Comparison of ENCODE assay signal across 1 cellular context in the genomic region with DNA sequence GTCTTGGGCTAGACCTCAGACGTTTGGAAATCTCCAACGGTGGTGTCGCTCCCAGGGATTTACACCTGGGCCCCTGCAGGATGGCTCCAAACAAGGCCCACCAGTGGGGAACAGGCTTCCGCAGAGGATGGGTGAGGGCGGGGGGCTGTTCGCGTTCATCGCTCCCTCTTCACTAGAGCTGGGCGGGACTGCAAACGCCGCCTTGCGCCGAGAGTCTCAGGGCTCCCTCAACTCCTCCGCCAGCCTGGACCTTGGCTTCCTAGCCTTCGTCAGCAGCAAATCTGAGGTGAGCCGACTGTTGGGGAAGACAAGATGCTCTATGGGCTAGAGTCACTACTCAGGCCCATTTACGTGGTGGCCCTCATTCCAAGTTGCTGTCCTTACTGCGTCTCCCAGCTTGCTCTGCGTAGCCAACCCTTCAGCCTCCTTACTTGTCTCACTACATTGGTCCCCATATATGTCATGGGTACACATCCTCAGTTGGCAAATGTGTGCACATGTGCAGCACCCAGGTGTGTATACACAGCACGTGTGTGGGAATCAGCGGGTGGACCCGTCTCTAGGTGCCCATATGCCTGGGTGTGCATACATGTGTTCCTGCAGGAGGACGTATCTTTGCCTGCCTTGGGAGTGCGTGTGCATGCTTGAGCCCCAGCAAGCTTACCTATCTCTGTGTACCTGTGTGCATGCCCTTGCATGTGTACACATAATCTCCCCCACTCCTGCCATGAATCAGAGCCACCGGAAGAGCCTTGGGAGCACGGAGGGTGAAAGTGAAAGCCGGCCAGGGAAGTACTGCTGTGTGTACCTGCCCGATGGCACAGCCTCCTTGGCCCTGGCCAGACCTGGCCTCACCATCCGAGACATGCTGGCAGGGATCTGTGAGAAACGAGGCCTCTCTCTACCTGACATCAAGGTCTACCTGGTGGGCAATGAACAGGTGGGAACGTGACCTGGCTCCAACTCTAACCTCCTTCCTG.
TF ChIP-seq lines count a peak whose summit lies in the region.

No MANE protein-coding gene starts in this region.

TF ChIP-seq in GM23338, 12 proteins besides CTCF, POLR2A, EP300 and RAD21 (continued from another document):
- TF ChIP-seq, protein P1, sequence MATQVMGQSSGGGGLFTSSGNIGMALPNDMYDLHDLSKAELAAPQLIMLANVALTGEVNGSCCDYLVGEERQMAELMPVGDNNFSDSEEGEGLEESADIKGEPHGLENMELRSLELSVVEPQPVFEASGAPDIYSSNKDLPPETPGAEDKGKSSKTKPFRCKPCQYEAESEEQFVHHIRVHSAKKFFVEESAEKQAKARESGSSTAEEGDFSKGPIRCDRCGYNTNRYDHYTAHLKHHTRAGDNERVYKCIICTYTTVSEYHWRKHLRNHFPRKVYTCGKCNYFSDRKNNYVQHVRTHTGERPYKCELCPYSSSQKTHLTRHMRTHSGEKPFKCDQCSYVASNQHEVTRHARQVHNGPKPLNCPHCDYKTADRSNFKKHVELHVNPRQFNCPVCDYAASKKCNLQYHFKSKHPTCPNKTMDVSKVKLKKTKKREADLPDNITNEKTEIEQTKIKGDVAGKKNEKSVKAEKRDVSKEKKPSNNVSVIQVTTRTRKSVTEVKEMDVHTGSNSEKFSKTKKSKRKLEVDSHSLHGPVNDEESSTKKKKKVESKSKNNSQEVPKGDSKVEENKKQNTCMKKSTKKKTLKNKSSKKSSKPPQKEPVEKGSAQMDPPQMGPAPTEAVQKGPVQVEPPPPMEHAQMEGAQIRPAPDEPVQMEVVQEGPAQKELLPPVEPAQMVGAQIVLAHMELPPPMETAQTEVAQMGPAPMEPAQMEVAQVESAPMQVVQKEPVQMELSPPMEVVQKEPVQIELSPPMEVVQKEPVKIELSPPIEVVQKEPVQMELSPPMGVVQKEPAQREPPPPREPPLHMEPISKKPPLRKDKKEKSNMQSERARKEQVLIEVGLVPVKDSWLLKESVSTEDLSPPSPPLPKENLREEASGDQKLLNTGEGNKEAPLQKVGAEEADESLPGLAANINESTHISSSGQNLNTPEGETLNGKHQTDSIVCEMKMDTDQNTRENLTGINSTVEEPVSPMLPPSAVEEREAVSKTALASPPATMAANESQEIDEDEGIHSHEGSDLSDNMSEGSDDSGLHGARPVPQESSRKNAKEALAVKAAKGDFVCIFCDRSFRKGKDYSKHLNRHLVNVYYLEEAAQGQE (IDR thresholded peaks at IDR 0.05; ENCODE audit: unreplicated experiment) = no peak
- TF ChIP-seq EZH2 (IDR thresholded peaks at IDR 0.05; ENCODE audit: low read depth, unreplicated experiment) (no peak), JUNB (IDR thresholded peaks at IDR 0.05; ENCODE audit: unreplicated experiment) (no peak), POLR2AphosphoS5 (IDR thresholded peaks at IDR 0.05; ENCODE audit: low read depth) (no peak), ZNF114 (CRISPR knock-in tag; IDR thresholded peaks at IDR 0.05) (no peak), EZH2phosphoT487 (IDR thresholded peaks at IDR 0.05; ENCODE audit: unreplicated experiment) (no peak), ZNF331 (CRISPR knock-in tag; IDR thresholded peaks at IDR 0.05; ENCODE audit: low read depth) (no peak)
- TF ChIP-seq, protein P2, sequence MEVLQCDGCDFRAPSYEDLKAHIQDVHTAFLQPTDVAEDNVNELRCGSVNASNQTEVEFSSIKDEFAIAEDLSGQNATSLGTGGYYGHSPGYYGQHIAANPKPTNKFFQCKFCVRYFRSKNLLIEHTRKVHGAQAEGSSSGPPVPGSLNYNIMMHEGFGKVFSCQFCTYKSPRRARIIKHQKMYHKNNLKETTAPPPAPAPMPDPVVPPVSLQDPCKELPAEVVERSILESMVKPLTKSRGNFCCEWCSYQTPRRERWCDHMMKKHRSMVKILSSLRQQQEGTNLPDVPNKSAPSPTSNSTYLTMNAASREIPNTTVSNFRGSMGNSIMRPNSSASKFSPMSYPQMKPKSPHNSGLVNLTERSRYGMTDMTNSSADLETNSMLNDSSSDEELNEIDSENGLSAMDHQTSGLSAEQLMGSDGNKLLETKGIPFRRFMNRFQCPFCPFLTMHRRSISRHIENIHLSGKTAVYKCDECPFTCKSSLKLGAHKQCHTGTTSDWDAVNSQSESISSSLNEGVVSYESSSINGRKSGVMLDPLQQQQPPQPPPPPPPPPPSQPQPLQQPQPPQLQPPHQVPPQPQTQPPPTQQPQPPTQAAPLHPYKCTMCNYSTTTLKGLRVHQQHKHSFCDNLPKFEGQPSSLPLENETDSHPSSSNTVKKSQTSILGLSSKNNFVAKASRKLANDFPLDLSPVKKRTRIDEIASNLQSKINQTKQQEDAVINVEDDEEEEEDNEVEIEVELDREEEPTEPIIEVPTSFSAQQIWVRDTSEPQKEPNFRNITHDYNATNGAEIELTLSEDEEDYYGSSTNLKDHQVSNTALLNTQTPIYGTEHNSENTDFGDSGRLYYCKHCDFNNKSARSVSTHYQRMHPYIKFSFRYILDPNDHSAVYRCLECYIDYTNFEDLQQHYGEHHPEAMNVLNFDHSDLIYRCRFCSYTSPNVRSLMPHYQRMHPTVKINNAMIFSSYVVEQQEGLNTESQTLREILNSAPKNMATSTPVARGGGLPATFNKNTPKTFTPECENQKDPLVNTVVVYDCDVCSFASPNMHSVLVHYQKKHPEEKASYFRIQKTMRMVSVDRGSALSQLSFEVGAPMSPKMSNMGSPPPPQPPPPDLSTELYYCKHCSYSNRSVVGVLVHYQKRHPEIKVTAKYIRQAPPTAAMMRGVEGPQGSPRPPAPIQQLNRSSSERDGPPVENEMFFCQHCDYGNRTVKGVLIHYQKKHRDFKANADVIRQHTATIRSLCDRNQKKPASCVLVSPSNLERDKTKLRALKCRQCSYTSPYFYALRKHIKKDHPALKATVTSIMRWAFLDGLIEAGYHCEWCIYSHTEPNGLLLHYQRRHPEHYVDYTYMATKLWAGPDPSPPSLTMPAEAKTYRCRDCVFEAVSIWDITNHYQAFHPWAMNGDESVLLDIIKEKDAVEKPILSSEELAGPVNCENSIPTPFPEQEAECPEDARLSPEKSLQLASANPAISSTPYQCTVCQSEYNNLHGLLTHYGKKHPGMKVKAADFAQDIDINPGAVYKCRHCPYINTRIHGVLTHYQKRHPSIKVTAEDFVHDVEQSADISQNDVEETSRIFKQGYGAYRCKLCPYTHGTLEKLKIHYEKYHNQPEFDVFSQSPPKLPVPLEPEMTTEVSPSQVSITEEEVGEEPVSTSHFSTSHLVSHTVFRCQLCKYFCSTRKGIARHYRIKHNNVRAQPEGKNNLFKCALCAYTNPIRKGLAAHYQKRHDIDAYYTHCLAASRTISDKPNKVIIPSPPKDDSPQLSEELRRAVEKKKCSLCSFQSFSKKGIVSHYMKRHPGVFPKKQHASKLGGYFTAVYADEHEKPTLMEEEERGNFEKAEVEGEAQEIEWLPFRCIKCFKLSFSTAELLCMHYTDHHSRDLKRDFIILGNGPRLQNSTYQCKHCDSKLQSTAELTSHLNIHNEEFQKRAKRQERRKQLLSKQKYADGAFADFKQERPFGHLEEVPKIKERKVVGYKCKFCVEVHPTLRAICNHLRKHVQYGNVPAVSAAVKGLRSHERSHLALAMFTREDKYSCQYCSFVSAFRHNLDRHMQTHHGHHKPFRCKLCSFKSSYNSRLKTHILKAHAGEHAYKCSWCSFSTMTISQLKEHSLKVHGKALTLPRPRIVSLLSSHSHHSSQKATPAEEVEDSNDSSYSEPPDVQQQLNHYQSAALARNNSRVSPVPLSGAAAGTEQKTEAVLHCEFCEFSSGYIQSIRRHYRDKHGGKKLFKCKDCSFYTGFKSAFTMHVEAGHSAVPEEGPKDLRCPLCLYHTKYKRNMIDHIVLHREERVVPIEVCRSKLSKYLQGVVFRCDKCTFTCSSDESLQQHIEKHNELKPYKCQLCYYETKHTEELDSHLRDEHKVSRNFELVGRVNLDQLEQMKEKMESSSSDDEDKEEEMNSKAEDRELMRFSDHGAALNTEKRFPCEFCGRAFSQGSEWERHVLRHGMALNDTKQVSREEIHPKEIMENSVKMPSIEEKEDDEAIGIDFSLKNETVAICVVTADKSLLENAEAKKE (CRISPR knock-in tag; IDR thresholded peaks at IDR 0.05) = no peak
